Comparison of ENCODE assay signal across 23 cellular contexts in genomic region chr3:10182950-10183349, GRCh38.
"Had no signal": no experiment of that assay in that cellular context is flagged by ENCODE, and none has a peak within 500 bp of the region (broad histone marks: within the 10 kb centered on the region; RNA-seq: fewer than 3 reads in every experiment).

No MANE protein-coding gene starts in this region.

- H3K9ac ChIP-seq: neural progenitor cell had no signal

- H3K36me3 Mint-ChIP-seq: neural progenitor cell had no signal

- H3K27me3 Mint-ChIP-seq: naive thymus-derived CD8-positive, alpha-beta T cell; stimulated activated naive B cell treated with anti-CD40 and anti-IgM and Interleukin-4, amounts not matched to agents 10 μg/mL and 1 μg/mL and 100 μg/mL, for 72 hours had no signal

- H2AFZ ChIP-seq: neural progenitor cell had no signal

- H3K27ac ChIP-seq: colonic mucosa, neural progenitor cell, pancreas, psoas muscle, right lobe of liver, stomach, thoracic aorta, transverse colon had no signal

- H3K4me2 ChIP-seq: neural progenitor cell had no signal

- H3K36me3 ChIP-seq: colonic mucosa, neural progenitor cell, pancreas, transverse colon had no signal

- ATAC-seq: foreskin keratinocyte; mucosa of descending colon; naive thymus-derived CD8-positive, alpha-beta T cell; pancreas; psoas muscle; right lobe of liver; stimulated activated naive B cell treated with anti-CD40 and anti-IgM and Interleukin-4, amounts not matched to agents 10 μg/mL and 1 μg/mL and 100 μg/mL, for 72 hours had no signal

- H3K4me1 ChIP-seq: colonic mucosa, psoas muscle, transverse colon had no signal

- H3K9me3 ChIP-seq: colonic mucosa, mucosa of descending colon, pancreas, psoas muscle, right lobe of liver, spleen, stomach, thoracic aorta, transverse colon had no signal

- H3K27ac Mint-ChIP-seq: endodermal cell, neural progenitor cell had no signal

- H3K4me3 ChIP-seq: colonic mucosa, mucosa of descending colon, neural progenitor cell, pancreas, psoas muscle, right lobe of liver, spleen, stomach, thoracic aorta, transverse colon had no signal

- DNase-seq: colonic mucosa; effector CD4-positive, alpha-beta T cell; endodermal cell; erythroblast; foreskin keratinocyte; immature natural killer cell; mucosa of descending colon; naive thymus-derived CD8-positive, alpha-beta T cell; occipital lobe; pancreas; psoas muscle; retina; right lobe of liver; spleen; stimulated activated CD4-positive, alpha-beta T cell treated with anti-CD3 and anti-CD28 coated beads, Interleukin-15, amount 100 ng/mL, for 24 hours; stimulated activated CD4-positive, alpha-beta T cell treated with anti-CD3 and anti-CD28 coated beads, Interleukin-1b, Interleukin-23, amount 100 ng/mL, for 48 hours; stimulated activated CD4-positive, alpha-beta T cell treated with anti-CD3 and anti-CD28 coated beads, Interleukin-4, amount 100 ng/mL, for 24 hours; stimulated activated naive B cell treated with anti-CD40 and anti-IgM and Interleukin-4, amounts not matched to agents 10 μg/mL and 1 μg/mL and 100 μg/mL, for 72 hours; stomach; substantia nigra; transverse colon had no signal

- H3K27me3 ChIP-seq: colonic mucosa, foreskin keratinocyte, neural progenitor cell, pancreas, right lobe of liver, spleen, stomach, transverse colon had no signal

- H3K9me3 Mint-ChIP-seq: endodermal cell; immature natural killer cell; naive thymus-derived CD8-positive, alpha-beta T cell; neural progenitor cell; stimulated activated naive B cell treated with anti-CD40 and anti-IgM and Interleukin-4, amounts not matched to agents 10 μg/mL and 1 μg/mL and 100 μg/mL, for 72 hours had no signal

- H3K4me3 Mint-ChIP-seq: endodermal cell; naive thymus-derived CD8-positive, alpha-beta T cell; neural progenitor cell; stimulated activated naive B cell treated with anti-CD40 and anti-IgM and Interleukin-4, amounts not matched to agents 10 μg/mL and 1 μg/mL and 100 μg/mL, for 72 hours had no signal
